ENCODE assay signal across 25 cellular contexts in the genomic region with DNA sequence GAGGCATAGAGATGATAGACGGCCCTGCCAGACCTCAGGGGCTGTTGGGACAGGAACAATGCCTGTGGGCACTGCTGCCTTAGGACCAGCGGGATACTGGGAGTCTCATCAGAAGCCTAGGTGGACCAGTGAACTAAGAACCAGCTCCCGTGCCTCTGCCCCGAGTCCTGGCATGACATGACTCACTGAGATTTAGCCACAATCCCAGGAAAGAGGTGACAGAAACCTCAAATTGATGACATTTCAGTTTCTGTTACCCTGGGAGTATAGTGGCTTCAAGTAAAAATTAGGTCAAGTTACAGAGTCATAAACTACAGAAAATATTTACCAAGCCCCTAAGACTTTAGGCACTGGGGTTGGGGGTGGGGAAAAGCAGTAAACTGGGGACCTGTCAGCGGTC.
DNase-seq lines count a peak whose midpoint lies in the region; ATAC-seq and TF ChIP-seq lines count a peak whose summit lies in the region.
"Had no signal": no experiment of that assay in that cellular context is flagged by ENCODE, and none has a peak within 500 bp of the region (broad histone marks: within the 10 kb centered on the region; RNA-seq: fewer than 3 reads in every experiment).

No MANE protein-coding gene starts in this region.

- CTCF ChIA-PET in HEK293T (lab: Yijun Ruan, JAX), result no interaction called here

- ATAC-seq in GM19035 (IDR thresholded peaks at IDR 0.05; ENCODE audit: unreplicated experiment) (peak; percentile 37), HG02981 (IDR thresholded peaks at IDR 0.05; ENCODE audit: unreplicated experiment) (peak; percentile 13)
- ATAC-seq in activated T-helper 17 cell treated with anti-CD3 and anti-CD28 coated beads, Interleukin-2, amount 50 U/mL, for 72 hours (replicated peaks), result peak; percentile 39
- ATAC-seq: activated T-cell treated with anti-CD3 and anti-CD28 coated beads, Interleukin-2, amount 50 U/mL, for 4 hours; esophagus mucosa; gastroesophageal sphincter; left cardiac atrium; SK-N-SH treated with all-trans-retinoic acid at 6 μM for 48 hours had no signal

- intact Hi-C loops in cardiac septum (cut with DNase I), result no loop called here

- H3K27me3 Mint-ChIP-seq in activated T-helper 17 cell treated with anti-CD3 and anti-CD28 coated beads, Interleukin-2, amount 50 U/mL, for 72 hours, result peaks cover 4% of the 10 kb centered on the region

- no peaks in the 10 kb centered on the region for H3K36me3 Mint-ChIP-seq in activated T-helper 17 cell treated with anti-CD3 and anti-CD28 coated beads, Interleukin-2, amount 50 U/mL, for 72 hours (ENCODE audit: low read depth)
- H3K36me3 Mint-ChIP-seq: naive B cell had no signal

- no peak overlapping the region for H3K27ac Mint-ChIP-seq in activated T-helper 17 cell treated with anti-CD3 and anti-CD28 coated beads, Interleukin-2, amount 50 U/mL, for 72 hours

- DNase-seq in A172 (ENCODE audit: low spot score) (peak; percentile 22), inferior parietal cortex (ENCODE audit: extremely low spot score) (no peak), cardiac septum (ENCODE audit: low spot score) (no peak), NCI-H446 treated with DMSO at 0.1 percent for 48 hours (lab: John Stamatoyannopoulos, UW) (no peak), HEK293T (ENCODE audit: extremely low spot score) (no peak)
- DNase-seq: activated CD4-positive, CD25-positive, alpha-beta regulatory T cell; activated CD8-positive, alpha-beta memory T cell treated with anti-CD3 and anti-CD28 coated beads for 24 hours; activated naive CD4-positive, alpha-beta T cell treated with anti-CD3 and anti-CD28 coated beads, Interleukin-2, amount 50 U/mL, for 16 hours; activated T-cell treated with anti-CD3 and anti-CD28 coated beads, Interleukin-2, amount 50 U/mL, for 4 hours; BE2C; cerebellar nuclear complex; COR-L47; KG1; left cardiac atrium; mesendoderm; naive B cell; NCI-H187; NCI-H446; T1000 had no signal

- POLR2A ChIA-PET in HEK293T (lab: Yijun Ruan, JAX), result no interaction called here

- no peak overlapping the region for H3K4me3 Mint-ChIP-seq in activated T-helper 17 cell treated with anti-CD3 and anti-CD28 coated beads, Interleukin-2, amount 50 U/mL, for 72 hours
- H3K4me3 Mint-ChIP-seq: activated T-cell treated with anti-CD3 and anti-CD28 coated beads, Interleukin-2, amount 50 U/mL, for 4 hours; naive B cell had no signal

- H3K9me3 Mint-ChIP-seq in activated T-helper 17 cell treated with anti-CD3 and anti-CD28 coated beads, Interleukin-2, amount 50 U/mL, for 72 hours, result no peaks in the 10 kb centered on the region

- no peaks in the 10 kb centered on the region for H3K4me1 Mint-ChIP-seq in activated T-helper 17 cell treated with anti-CD3 and anti-CD28 coated beads, Interleukin-2, amount 50 U/mL, for 72 hours
- H3K4me1 Mint-ChIP-seq: naive B cell had no signal

TF ChIP-seq in HEK293T, 16 proteins besides CTCF, POLR2A, EP300 and RAD21:
- TF ChIP-seq SUZ12 (IDR thresholded peaks at IDR 0.05) (no peak), FOXA1 (IDR thresholded peaks at IDR 0.05) (no peak), ARNT (IDR thresholded peaks at IDR 0.05) (no peak), LEF1 (IDR thresholded peaks at IDR 0.05; ENCODE audit: borderline replicate concordance) (no peak), FOXM1 (IDR thresholded peaks at IDR 0.05; ENCODE audit: borderline replicate concordance) (no peak), HDGF (IDR thresholded peaks at IDR 0.05; ENCODE audit: borderline replicate concordance) (no peak), TARDBP (IDR thresholded peaks at IDR 0.05) (no peak)
- TF ChIP-seq, protein P1, sequence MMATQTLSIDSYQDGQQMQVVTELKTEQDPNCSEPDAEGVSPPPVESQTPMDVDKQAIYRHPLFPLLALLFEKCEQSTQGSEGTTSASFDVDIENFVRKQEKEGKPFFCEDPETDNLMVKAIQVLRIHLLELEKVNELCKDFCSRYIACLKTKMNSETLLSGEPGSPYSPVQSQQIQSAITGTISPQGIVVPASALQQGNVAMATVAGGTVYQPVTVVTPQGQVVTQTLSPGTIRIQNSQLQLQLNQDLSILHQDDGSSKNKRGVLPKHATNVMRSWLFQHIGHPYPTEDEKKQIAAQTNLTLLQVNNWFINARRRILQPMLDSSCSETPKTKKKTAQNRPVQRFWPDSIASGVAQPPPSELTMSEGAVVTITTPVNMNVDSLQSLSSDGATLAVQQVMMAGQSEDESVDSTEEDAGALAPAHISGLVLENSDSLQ (IDR thresholded peaks at IDR 0.05), result no peak
